Comparison of ENCODE assay signal across 2 cellular contexts in the genomic region with DNA sequence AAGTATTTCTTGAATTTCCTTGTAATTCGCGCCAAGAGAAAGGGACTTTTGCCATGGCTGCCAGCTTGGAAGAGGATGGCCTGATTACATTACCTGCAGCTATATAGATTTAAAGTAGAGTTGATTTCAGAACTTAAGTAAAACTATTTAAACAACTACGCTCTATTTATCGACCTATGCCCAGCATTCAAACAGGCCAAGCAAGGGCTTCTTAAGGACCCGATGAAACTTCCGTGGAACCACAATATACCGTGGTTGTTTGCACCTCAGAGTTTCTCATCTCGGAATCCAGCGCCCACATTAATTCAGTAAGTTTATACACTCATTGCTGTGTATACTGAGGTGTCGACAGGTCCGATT.
TF ChIP-seq lines count a peak whose summit lies in the region.

No MANE protein-coding gene starts in this region.

TF ChIP-seq in K562, 482 proteins besides CTCF, POLR2A, EP300 and RAD21:
- TF ChIP-seq MGA (IDR thresholded peaks at IDR 0.05) = no peak
- TF ChIP-seq MLLT1 (IDR thresholded peaks at IDR 0.05) = peak in 1 of 2 experiments; percentile 73; a peak in 1 of 4 replicates

TF ChIP-seq in liver, 16 proteins besides CTCF, POLR2A, EP300 and RAD21:
- peak in 1 of 2 donors; percentile 4 for TF ChIP-seq GABPA (IDR thresholded peaks at IDR 0.05 in 1 of 2, conservative IDR thresholded peaks at IDR 0.05 in 1 of 2)
- no peak for TF ChIP-seq NR2F2 (IDR thresholded peaks at IDR 0.05)
TF ChIP-seq in liver: peak in this region for 1.
